In the genomic region with DNA sequence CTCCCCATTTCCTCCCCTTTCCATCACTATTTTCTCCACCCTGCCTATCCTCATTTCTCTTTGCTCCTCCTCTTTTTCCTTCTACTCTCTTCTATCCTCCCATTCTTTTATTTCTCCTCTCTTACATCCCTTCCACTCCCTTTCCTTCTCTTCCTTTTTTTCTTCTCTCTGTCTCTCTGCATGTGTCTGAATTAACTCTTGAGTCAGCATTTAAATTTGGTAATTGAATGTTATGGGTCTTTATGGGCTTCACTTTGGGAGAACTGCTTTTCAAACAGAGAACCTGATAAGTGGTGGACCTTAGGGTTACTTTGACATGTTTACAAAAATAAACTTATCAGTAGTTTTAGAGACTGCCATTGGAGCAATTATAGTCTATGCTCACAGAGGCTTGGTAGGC, we compare ENCODE assay signal across 11 cellular contexts.
"Had no signal": no experiment of that assay in that cellular context is flagged by ENCODE, and none has a peak within 500 bp of the region (broad histone marks: within the 10 kb centered on the region; RNA-seq: fewer than 3 reads in every experiment).

No MANE protein-coding gene starts in this region.

- H3K4me1 ChIP-seq: HAP-1 had no signal

- ATAC-seq: GM23338, HCT116 had no signal

- H3K4me3 ChIP-seq: GM23248, GM23338, HAP-1 had no signal

- H3K27ac ChIP-seq: GM23248 had no signal

- H3K36me3 ChIP-seq: HAP-1 had no signal

- H3K9me3 ChIP-seq: HAP-1 had no signal

- H2AFZ ChIP-seq: GM23248, GM23338 had no signal

- DNase-seq: GM23248, GOT3, H7, H9, HCEC 1CT, HFFc6 had no signal

- H3K9ac ChIP-seq: GM23248 had no signal

- H3K4me2 ChIP-seq: GM23338 had no signal

- FAIRE-seq: H1, H54 had no signal
